8 cellular contexts compared by ENCODE assay signal in genomic region chr17:72920513-72920912, GRCh38.
"Had no signal": no experiment of that assay in that cellular context is flagged by ENCODE, and none has a peak within 500 bp of the region (broad histone marks: within the 10 kb centered on the region; RNA-seq: fewer than 3 reads in every experiment).

No MANE protein-coding gene starts in this region.

- H3K9me3 Mint-ChIP-seq: GM23338 had no signal

- H3K4me1 Mint-ChIP-seq: GM23338 had no signal

- H2AFZ ChIP-seq: GM23338 had no signal

- H3K4me3 Mint-ChIP-seq: GM23338 had no signal

- FAIRE-seq: H1, H54, K562 had no signal

- H3K9me3 ChIP-seq: HAP-1 had no signal

- ATAC-seq: GM23338, HCT116, K562 had no signal

- DNase-seq: IMR-90, KG1 had no signal

- H3K27ac Mint-ChIP-seq: GM23338 had no signal

- H3K4me2 ChIP-seq: GM23338 had no signal

- H3K4me3 ChIP-seq: GM23338, HAP-1, K562 had no signal

- H3K36me3 ChIP-seq: HAP-1 had no signal

- H3K4me1 ChIP-seq: HAP-1 had no signal
